Comparison of ENCODE assay signal across 13 cellular contexts in the genomic region with DNA sequence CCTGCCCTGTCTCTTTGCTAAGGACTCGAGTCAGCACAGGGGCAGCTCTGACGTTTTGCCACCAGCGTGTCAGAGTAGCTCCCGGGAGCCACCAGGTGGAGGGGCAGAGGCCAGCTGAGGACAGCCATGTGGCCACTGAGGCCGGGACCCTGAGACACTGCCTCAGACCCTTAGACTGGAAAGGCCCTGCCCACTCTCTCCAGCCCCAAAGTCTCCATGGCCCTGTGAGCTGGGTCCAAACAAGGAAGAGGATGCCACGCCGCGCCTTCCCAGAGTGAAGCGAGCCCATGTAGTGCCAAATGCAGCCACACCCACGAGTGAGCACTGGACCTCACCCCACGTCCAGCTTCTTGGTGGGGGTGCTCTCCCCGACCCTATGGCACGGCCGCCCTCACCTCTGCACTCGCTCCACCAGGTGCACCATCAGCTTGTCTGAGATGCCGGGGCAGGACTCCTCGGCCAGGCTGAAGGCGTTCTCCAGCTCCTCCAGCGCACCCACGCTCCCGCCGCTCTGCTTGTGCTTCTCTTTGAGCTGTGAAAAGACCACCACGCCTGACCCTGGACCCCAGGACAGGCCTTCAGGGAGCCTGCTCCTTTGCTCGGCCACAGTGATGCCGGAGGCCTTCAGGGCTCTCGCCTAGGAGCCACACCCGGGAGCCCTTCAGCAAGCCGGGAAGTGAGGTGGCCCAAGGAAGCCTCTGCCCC. TPM values are rescaled to one million over a fixed set of nuclear protein-coding genes. Genes with fewer than 3 reads are reported as not detected.
DNase-seq lines count a peak whose midpoint lies in the region; ATAC-seq, FAIRE-seq and TF ChIP-seq lines count a peak whose summit lies in the region.
"Had no signal": no experiment of that assay in that cellular context is flagged by ENCODE, and none has a peak within 500 bp of the region (broad histone marks: within the 10 kb centered on the region; RNA-seq: fewer than 3 reads in every experiment).

No MANE protein-coding gene starts in this region.

- intact Hi-C loops in IMR-90 (cut with micrococcal nuclease): no loop called here

- H3K27ac ChIP-seq in IMR-90 (ENCODE audit: insufficient read depth, low read length): no peak overlapping the region
- H3K27ac ChIP-seq in RWPE1: peak overlapping the region; percentile 37
- H3K27ac ChIP-seq in mucosa of rectum (ENCODE audit: low read depth in 2 of 2, low read length in 2 of 2): peak overlapping the region; percentile 52 to 84
- peak overlapping the region; percentile 6 to 24 for H3K27ac ChIP-seq in small intestine (ENCODE audit: low read depth in 1 of 2, low read length in 1 of 2)
- H3K27ac ChIP-seq: A549, GM23248, HL-60 had no signal

- H2BK20ac ChIP-seq in IMR-90 (ENCODE audit: low read depth, low read length): no peak overlapping the region

- H4K20me1 ChIP-seq in IMR-90 (ENCODE audit: insufficient read depth, low read length): peaks cover 26% of the 10 kb centered on the region

- H3K9ac ChIP-seq in IMR-90 (ENCODE audit: low read depth, low read length) (no peak overlapping the region), mucosa of rectum (ENCODE audit: low read depth in 1 of 2, low read length in 2 of 2) (peak overlapping the region in 1 of 2 donors; percentile 40)
- H3K9ac ChIP-seq: GM23248 had no signal

- H2BK15ac ChIP-seq in IMR-90 (ENCODE audit: low read depth, low read length): no peak overlapping the region

- peaks cover 69% of the 10 kb centered on the region for H3K36me3 ChIP-seq in IMR-90 (ENCODE audit: control insufficient read depth, insufficient read depth, low read length)
- H3K36me3 ChIP-seq in mucosa of rectum (ENCODE audit: control insufficient read depth in 2 of 2, insufficient read depth in 2 of 2, low read length in 2 of 2): peaks cover 49 to 58% of the 10 kb centered on the region in 2 donors
- peaks cover 6 to 18% of the 10 kb centered on the region in 2 donors for H3K36me3 ChIP-seq in small intestine (ENCODE audit: control insufficient read depth in 2 of 2, insufficient read depth in 2 of 2, low read length in 2 of 2)

- no peak overlapping the region for H3K4ac ChIP-seq in IMR-90 (ENCODE audit: low read depth, low read length)

- TF ChIP-seq POLR2A in IMR-90 (IDR thresholded peaks at IDR 0.05; ENCODE audit: low read depth, low read length): no peak

- peak overlapping the region; percentile 23 for H2AK9ac ChIP-seq in IMR-90 (replicated peaks; ENCODE audit: low read depth, low read length, poor library complexity)

- peaks cover 7 to 40% of the 10 kb centered on the region in 2 experiments; a peak in 3 of 4 replicates for H3K79me1 ChIP-seq in IMR-90 (ENCODE audit: low read depth in 1 of 2, low read length in 2 of 2)

- no peak overlapping the region for H2AFZ ChIP-seq in IMR-90 (replicated peaks; ENCODE audit: low read length, poor library complexity)
- H2AFZ ChIP-seq: GM23248 had no signal

- H3K9me1 ChIP-seq in IMR-90 (ENCODE audit: insufficient read depth, low read length): peaks cover 3% of the 10 kb centered on the region; the same call in 1 of the 2 replicates

- TF ChIP-seq CTCF in IMR-90 (conservative IDR thresholded peaks at IDR 0.05; ENCODE audit: low read depth, low read length) (no peak), RWPE1 (conservative IDR thresholded peaks at IDR 0.05; ENCODE audit: low read depth) (no peak)

- no peaks in the 10 kb centered on the region for H3K4me1 ChIP-seq in IMR-90 (ENCODE audit: control insufficient read depth, insufficient read depth, low read length)
- peaks cover 15 to 41% of the 10 kb centered on the region in 2 donors for H3K4me1 ChIP-seq in mucosa of rectum (ENCODE audit: control insufficient read depth in 2 of 2, insufficient read depth in 2 of 2, low read length in 2 of 2)
- H3K4me1 ChIP-seq in small intestine (ENCODE audit: control insufficient read depth in 2 of 2, insufficient read depth in 1 of 2, low read depth in 1 of 2, low read length in 1 of 2): no peaks in the 10 kb centered on the region
- H3K4me1 ChIP-seq: A549 had no signal

- DNase-seq in IMR-90 (no peak), RWPE1 (ENCODE audit: low spot score) (no peak), small intestine (no peak), NCI-H748 (lab: John Stamatoyannopoulos, UW; ENCODE audit: unreplicated experiment) (no peak), Kasumi-1 (lab: John Stamatoyannopoulos, UW) (no peak), foreskin melanocyte (no peak)
- DNase-seq: GM23248 had no signal

- in situ Hi-C loops in IMR-90 (cut with MboI; ENCODE audit: low sequenced_read_pairs): no loop called here

- no peak for TF ChIP-seq RAD21 in IMR-90 (IDR thresholded peaks at IDR 0.05; ENCODE audit: low read length)

- no peak overlapping the region for H2AK5ac ChIP-seq in IMR-90 (ENCODE audit: low read depth, low read length)

- H2BK5ac ChIP-seq in IMR-90 (ENCODE audit: low read depth, low read length, poor library complexity, severe bottlenecking): no peak overlapping the region

- H3K14ac ChIP-seq in IMR-90 (replicated peaks; ENCODE audit: low read depth, low read length): no peak overlapping the region

- POLR2A ChIA-PET in IMR-90 (lab: Charles Lee; ENCODE audit: unreplicated experiment): no interaction called here
- POLR2A ChIA-PET in RWPE1 (lab: Yijun Ruan, JAX; ENCODE audit: low non-redundant PET): no interaction called here

- FAIRE-seq in small intestine (lab: Jason Lieb, UNC): no peak
- FAIRE-seq: A549, GM12878, H54 had no signal

- H4K8ac ChIP-seq in IMR-90 (ENCODE audit: low read depth in 2 of 2, low read length in 2 of 2): no peak overlapping the region

- BruUV-seq in IMR-90 (replicated peaks; lab: Mats Ljungman, UMichigan): no TSS peak

- H3K18ac ChIP-seq in IMR-90 (ENCODE audit: low read depth, low read length): no peak overlapping the region

- H3K9me3 ChIP-seq in IMR-90 (ENCODE audit: control insufficient read depth, insufficient read depth, low read length) (no peaks in the 10 kb centered on the region), mucosa of rectum (ENCODE audit: control insufficient read depth in 2 of 2, low read length in 2 of 2) (no peaks in the 10 kb centered on the region), small intestine (ENCODE audit: control insufficient read depth, low read depth) (no peaks in the 10 kb centered on the region)
- H3K9me3 ChIP-seq: A549 had no signal

- no peak overlapping the region for H3K56ac ChIP-seq in IMR-90 (ENCODE audit: extremely low read depth, insufficient read depth, low read length)

- no peak overlapping the region for H4K91ac ChIP-seq in IMR-90 (ENCODE audit: insufficient read depth, low read depth, low read length)

- H4K5ac ChIP-seq in IMR-90 (ENCODE audit: low read depth, low read length): no peak overlapping the region

- H3K4me3 ChIP-seq in IMR-90 (ENCODE audit: insufficient read depth, low read depth, low read length): no peak overlapping the region
- H3K4me3 ChIP-seq in mucosa of rectum (ENCODE audit: low read length in 2 of 2): no peak overlapping the region
- no peak overlapping the region for H3K4me3 ChIP-seq in small intestine (ENCODE audit: low read depth in 1 of 2, low read length in 2 of 2)
- H3K4me3 ChIP-seq: A549, GM12878, GM23248 had no signal

- H3K27me3 ChIP-seq in IMR-90 (ENCODE audit: control insufficient read depth, insufficient read depth, low read length): no peaks in the 10 kb centered on the region
- no peaks in the 10 kb centered on the region for H3K27me3 ChIP-seq in mucosa of rectum (ENCODE audit: control insufficient read depth in 2 of 2, insufficient read depth in 2 of 2, low read length in 2 of 2)
- no peaks in the 10 kb centered on the region for H3K27me3 ChIP-seq in small intestine (ENCODE audit: control insufficient read depth in 2 of 2, insufficient read depth in 2 of 2, low read length in 2 of 2)

- H3K4me2 ChIP-seq in IMR-90 (ENCODE audit: low read depth, low read length): no peak overlapping the region
- H3K4me2 ChIP-seq: A549 had no signal

- dilution Hi-C loops in IMR-90 (cut with HindIII; ENCODE audit: low sequenced_read_pairs, unreplicated experiment): no loop called here

- H2BK120ac ChIP-seq in IMR-90 (ENCODE audit: low read depth, low read length): no peak overlapping the region

- CTCF ChIA-PET in IMR-90 (lab: Yijun Ruan, JAX): interaction anchor here (1.4 kb wide), 1 partner anchor 10 kb away, joined by 4 read pairs; no protein-coding TSS in a partner anchor
- CTCF ChIA-PET in RWPE1 (lab: Yijun Ruan, JAX): interaction anchor here (0.6 kb wide), 1 partner anchor 163 kb away, joined by 3 read pairs; no protein-coding TSS in a partner anchor

- ATAC-seq in IMR-90 (ENCODE audit: low read depth): no peak
- ATAC-seq: A549, GM12878, HCT116 had no signal

- no peak overlapping the region for H3K23ac ChIP-seq in IMR-90 (ENCODE audit: low read depth, low read length)

- WGBS in IMR-90 (ENCODE audit: extremely low coverage in 2 of 2, insufficient read length in 1 of 2), 2 experiments: 94% methylated on average over 22 of the region's 28 CpGs; no CpG with 5 or more reads in 1 of the 2 experiments
- 89 to 91% (median 89%) methylated on average over 28 of the region's 28 CpGs for WGBS in small intestine, 3 donors

TF ChIP-seq in IMR-90, 13 proteins besides CTCF, POLR2A, EP300 and RAD21 (continues in another document):
- TF ChIP-seq FOS (IDR thresholded peaks at IDR 0.05; ENCODE audit: low read depth, low read length) (no peak), MAFK (IDR thresholded peaks at IDR 0.05; ENCODE audit: low read depth, low read length) (no peak), NFE2L2 (IDR thresholded peaks at IDR 0.05; ENCODE audit: low read depth, low read length) (no peak), RCOR1 (IDR thresholded peaks at IDR 0.05; ENCODE audit: insufficient replicate concordance, low read length) (no peak), CEBPB (IDR thresholded peaks at IDR 0.05; ENCODE audit: low read depth, low read length) (no peak), CHD1 (IDR thresholded peaks at IDR 0.05; ENCODE audit: low read depth, low read length) (no peak), MAZ (IDR thresholded peaks at IDR 0.05; ENCODE audit: borderline replicate concordance, low read depth, low read length) (no peak), RFX5 (IDR thresholded peaks at IDR 0.05; ENCODE audit: low read depth, low read length) (no peak), SMC3 (IDR thresholded peaks at IDR 0.05; ENCODE audit: low read depth, low read length) (no peak)
- TF ChIP-seq, protein P1, sequence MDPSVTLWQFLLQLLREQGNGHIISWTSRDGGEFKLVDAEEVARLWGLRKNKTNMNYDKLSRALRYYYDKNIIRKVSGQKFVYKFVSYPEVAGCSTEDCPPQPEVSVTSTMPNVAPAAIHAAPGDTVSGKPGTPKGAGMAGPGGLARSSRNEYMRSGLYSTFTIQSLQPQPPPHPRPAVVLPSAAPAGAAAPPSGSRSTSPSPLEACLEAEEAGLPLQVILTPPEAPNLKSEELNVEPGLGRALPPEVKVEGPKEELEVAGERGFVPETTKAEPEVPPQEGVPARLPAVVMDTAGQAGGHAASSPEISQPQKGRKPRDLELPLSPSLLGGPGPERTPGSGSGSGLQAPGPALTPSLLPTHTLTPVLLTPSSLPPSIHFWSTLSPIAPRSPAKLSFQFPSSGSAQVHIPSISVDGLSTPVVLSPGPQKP (IDR thresholded peaks at IDR 0.05; ENCODE audit: borderline replicate concordance, low read depth, low read length): no peak

RNA-seq across cellular contexts. Expression of a gene that starts 12.2 kb away (rescaled TPM):
- 203 and 258 TPM in 2 replicates for total RNA-seq in IMR-90 (2012; rRNA removed)
- polyA plus RNA-seq in IMR-90 (2012; rRNA removed) (392 and 417 TPM in 2 replicates), small intestine (100 to 1,000 TPM; 125 to 190 (median 175) TPM)
- 289 and 326 TPM in 2 replicates for polyA plus RNA-seq in IMR-90 (2012; cell fraction: cytosol; rRNA removed)
- polyA plus RNA-seq in IMR-90 (2012; cell fraction: nucleus; rRNA removed; ENCODE audit: low replicate concordance): 774 and 1,419 TPM in 2 replicates
